ENCODE assay signal across 17 cellular contexts in genomic region chr11:93986716-93987115, GRCh38. TPM values are rescaled to one million over a fixed set of nuclear protein-coding genes. Genes with fewer than 3 reads are reported as not detected.
A peak's percentile ranks its signal among the peaks of the same experiment; 100 is the strongest.
DNase-seq lines count a peak whose midpoint lies in the region; ATAC-seq lines count a peak whose summit lies in the region.
"Had no signal": no experiment of that assay in that cellular context is flagged by ENCODE, and none has a peak within 500 bp of the region (broad histone marks: within the 10 kb centered on the region; RNA-seq: fewer than 3 reads in every experiment).

No MANE protein-coding gene starts in this region.

- ATAC-seq in left colon (peak; percentile 24), GM21576 (IDR thresholded peaks at IDR 0.05; ENCODE audit: unreplicated experiment) (no peak)
- ATAC-seq: CD8-positive, alpha-beta T cell had no signal

- intact Hi-C loops in left colon (cut with DNase I, micrococcal nuclease), result no loop called here

- DNase-seq in DMS53 (lab: John Stamatoyannopoulos, UW) (peak; percentile 90), NCI-H146 (lab: John Stamatoyannopoulos, UW) (peak; percentile 83), astrocyte of the hippocampus (ENCODE audit: low read depth, low spot score) (peak; percentile 43), left colon (no peak), NCI-H526 (lab: John Stamatoyannopoulos, UW) (no peak), NCI-H524 (lab: John Stamatoyannopoulos, UW) (no peak), SKM-1 (lab: John Stamatoyannopoulos, UW; ENCODE audit: unreplicated experiment) (no peak)
- DNase-seq: activated CD4-positive, alpha-beta T cell treated with anti-CD3 and anti-CD28 coated beads for 4 hours; activated naive CD4-positive, alpha-beta T cell treated with anti-CD3 and anti-CD28 coated beads, Interleukin-2, amount 50 U/mL, for 16 hours; CD8-positive, alpha-beta T cell; effector memory CD4-positive, alpha-beta T cell; Kasumi-1; nucleus accumbens; SJCRH30; stimulated activated CD4-positive, alpha-beta T cell treated with anti-CD3 and anti-CD28 coated beads, Interleukin-2, amount 100 ng/mL, for 48 hours had no signal

RNA-seq across cellular contexts. Expression of gene HEPHL1, which starts 34.4 kb away (rescaled TPM):
- not detected for total RNA-seq in left colon
- total RNA-seq: CD8-positive, alpha-beta T cell; SJCRH30; thoracic aorta had no signal

Comparison
In these comparisons a context has a peak if more than half of its experiments do, and no peak if none do; other contexts are left out.
1. DNase-seq: peak in DMS53 (single experiment), NCI-H146 (single experiment) and astrocyte of the hippocampus (single experiment); none in left colon (0 of 2), NCI-H526 (0 of 2), NCI-H524 (0 of 2) and SKM-1 (single experiment).